In genomic region chr18:75478996-75479870, GRCh38 we compare ENCODE assay signal across 9 cellular contexts. TPM values are rescaled to one million over a fixed set of nuclear protein-coding genes. Genes with fewer than 3 reads are reported as not detected.
DNase-seq lines count a peak whose midpoint lies in the region; ATAC-seq and TF ChIP-seq lines count a peak whose summit lies in the region.
"Had no signal": no experiment of that assay in that cellular context is flagged by ENCODE, and none has a peak within 500 bp of the region (broad histone marks: within the 10 kb centered on the region; RNA-seq: fewer than 3 reads in every experiment).

No MANE protein-coding gene starts in this region.

- H3K27me3 ChIP-seq in GM23248 (replicated peaks; ENCODE audit: insufficient read depth), result no peaks in the 10 kb centered on the region
- H3K27me3 ChIP-seq in SK-N-SH (ENCODE audit: insufficient read depth), result no peaks in the 10 kb centered on the region
- H3K27me3 ChIP-seq in neural cell (ENCODE audit: insufficient read depth, low read depth, low read length), result no peaks in the 10 kb centered on the region

- H2AFZ ChIP-seq in GM23248 (no peak overlapping the region), SK-N-SH (ENCODE audit: low read depth) (no peak overlapping the region), neural cell (ENCODE audit: low read depth, low read length) (no peak overlapping the region)

- in situ Hi-C loops in GM23248 (cut with MboI), result no loop called here

- no peak overlapping the region for H3K4me3 ChIP-seq in GM23248
- H3K4me3 ChIP-seq in SK-N-SH (ENCODE audit: low read depth in 2 of 2, low read length in 1 of 2), result no peak overlapping the region; a peak in 1 of 4 replicates
- H3K4me3 ChIP-seq in neural cell (ENCODE audit: low read length), result no peak overlapping the region

- DNase-seq in GF-D8 (lab: John Stamatoyannopoulos, UW) (peak; percentile 19), GM23248 (peak; percentile 69), MV-4-11 (lab: John Stamatoyannopoulos, UW) (peak; percentile 40), SK-N-SH (peak; percentile 57), fibroblast of gingiva (ENCODE audit: low read depth) (peak; percentile 52), cortex of kidney (lab: John Stamatoyannopoulos, UW) (no peak)

- H3K9ac ChIP-seq in GM23248 (no peak overlapping the region), SK-N-SH (no peak overlapping the region), neural cell (ENCODE audit: low read length) (no peak overlapping the region)

- H3K36me3 ChIP-seq in GM23248 (ENCODE audit: low read depth) (no peaks in the 10 kb centered on the region), SK-N-SH (replicated peaks in 1 of 2; ENCODE audit: control insufficient read depth in 1 of 2, insufficient read depth in 2 of 2, low read length in 1 of 2) (no peaks in the 10 kb centered on the region), neural cell (ENCODE audit: insufficient read depth, low read length) (no peaks in the 10 kb centered on the region)

- TF ChIP-seq RAD21 in SK-N-SH (IDR thresholded peaks at IDR 0.05; ENCODE audit: low read length), result peak; percentile 88
- peak; percentile 60 for TF ChIP-seq RAD21 in neural cell (conservative IDR thresholded peaks at IDR 0.05)

- H3F3A ChIP-seq in GM23248 (ENCODE audit: insufficient read depth) (peaks cover 15% of the 10 kb centered on the region), SK-N-SH (replicated peaks; ENCODE audit: insufficient read depth) (no peaks in the 10 kb centered on the region), neural cell (ENCODE audit: insufficient read depth, low read length, poor library complexity, severe bottlenecking) (no peaks in the 10 kb centered on the region)

- H3K4me1 ChIP-seq in GM23248 (ENCODE audit: insufficient read depth) (peaks cover 15% of the 10 kb centered on the region), SK-N-SH (ENCODE audit: control insufficient read depth in 1 of 2, insufficient read depth in 2 of 2, low read depth in 1 of 2, low read length in 1 of 2) (no peaks in the 10 kb centered on the region)

- ATAC-seq in HG03039 (IDR thresholded peaks at IDR 0.05; ENCODE audit: unreplicated experiment), result no peak

- H3K9me3 ChIP-seq in GM23248 (ENCODE audit: low read depth) (peaks cover 4% of the 10 kb centered on the region), SK-N-SH (no peaks in the 10 kb centered on the region), neural cell (ENCODE audit: low read length) (no peaks in the 10 kb centered on the region)

- H3K27ac ChIP-seq in GM23248, result no peak overlapping the region
- no peak overlapping the region for H3K27ac ChIP-seq in SK-N-SH (ENCODE audit: low read depth in 2 of 2, low read length in 1 of 2)
- H3K27ac ChIP-seq in neural cell (ENCODE audit: low read length), result no peak overlapping the region

- H3K79me2 ChIP-seq in GM23248 (ENCODE audit: insufficient read depth) (no peaks in the 10 kb centered on the region), SK-N-SH (ENCODE audit: insufficient read depth) (no peaks in the 10 kb centered on the region), neural cell (replicated peaks; ENCODE audit: insufficient read depth, low read length) (no peaks in the 10 kb centered on the region)

- TF ChIP-seq CTCF in SK-N-SH (IDR thresholded peaks at IDR 0.05), result peak; percentile 73
- TF ChIP-seq CTCF in neural cell (IDR thresholded peaks at IDR 0.05; ENCODE audit: poor library complexity, severe bottlenecking), result peak; percentile 51

- H4K20me1 ChIP-seq in GM23248 (ENCODE audit: insufficient read depth) (no peaks in the 10 kb centered on the region), SK-N-SH (ENCODE audit: insufficient read depth) (no peaks in the 10 kb centered on the region), neural cell (ENCODE audit: insufficient read depth) (no peaks in the 10 kb centered on the region)

- 67% methylated on average over 8 of the region's 8 CpGs for WGBS in GM23248 (ENCODE audit: low coverage in 1 of 2, low lambda C conversion rate in 2 of 2, missing lambda C conversion rate in 2 of 2), 2 experiments
- WGBS in SK-N-SH (ENCODE audit: low lambda C conversion rate), result 62% methylated on average over 8 of the region's 8 CpGs

- H3K4me2 ChIP-seq in GM23248 (ENCODE audit: unreplicated experiment) (no peak overlapping the region), SK-N-SH (no peak overlapping the region), neural cell (ENCODE audit: low read length) (no peak overlapping the region)

- H3K9me2 ChIP-seq in GM23248 (ENCODE audit: insufficient read depth) (no peaks in the 10 kb centered on the region), SK-N-SH (no peaks in the 10 kb centered on the region), neural cell (ENCODE audit: insufficient read depth, low read length) (no peaks in the 10 kb centered on the region)

- CTCF ChIA-PET in SK-N-SH (lab: Yijun Ruan, JAX), result interaction anchor here (0.6 to 2.2 kb wide), 28 partner anchors 9 to 873 kb away, joined by 3 to 18 read pairs (median 4); partner anchors contain the start of genes PTGR3 and TSHZ1

- TF ChIP-seq EP300 in SK-N-SH (IDR thresholded peaks at IDR 0.05; ENCODE audit: borderline replicate concordance in 1 of 2, low read depth in 1 of 2, low read length in 1 of 2) (no peak), neural cell (conservative IDR thresholded peaks at IDR 0.05; ENCODE audit: poor library complexity, severe bottlenecking) (no peak)

- POLR2A ChIA-PET in SK-N-SH (lab: Yijun Ruan, JAX), result no interaction called here

TF ChIP-seq in SK-N-SH, 30 proteins besides CTCF, POLR2A, EP300 and RAD21:
- TF ChIP-seq SMC3 (IDR thresholded peaks at IDR 0.05; ENCODE audit: low read depth, low read length), result peak; percentile 80
- TF ChIP-seq MEF2A (IDR thresholded peaks at IDR 0.05; ENCODE audit: borderline replicate concordance, low read depth), result no peak

TF ChIP-seq in neural cell, 6 proteins besides CTCF, POLR2A, EP300 and RAD21:
- TF ChIP-seq EZH2 (IDR thresholded peaks at IDR 0.05; ENCODE audit: borderline replicate concordance, insufficient read depth, low read length, poor library complexity, severe bottlenecking) (no peak), SMC3 (conservative IDR thresholded peaks at IDR 0.05; ENCODE audit: poor library complexity) (peak; percentile 44)

RNA-seq across cellular contexts. Expression of gene SMIM21, which starts 51.7 kb away (rescaled TPM):
- not detected in 2 replicates for total RNA-seq in GM23248 (2014; rRNA removed; shearing (Covaris generic))
- polyA plus RNA-seq in GM23248 (2016; fragmentation: Nextera tagmentation; extraction: Ambion mirVana), result not detected in 2 replicates
- polyA plus RNA-seq in SK-N-SH (2012; rRNA removed), result not detected in 2 replicates
- polyA plus RNA-seq in SK-N-SH (2012; cell fraction: cytosol; rRNA removed), result not detected in 2 replicates
- not detected in 2 replicates for polyA plus RNA-seq in SK-N-SH (2012; cell fraction: nucleus; rRNA removed)
- not detected in 2 replicates for polyA plus RNA-seq in neural cell
- not detected in 2 replicates for polyA minus RNA-seq in neural cell
- total RNA-seq: T-helper 2 cell treated with Interferon-gamma antibody and Interleukin-4, amounts not matched to agents 100 ng/mL and 5 ng/mL, for 36 hours had no signal
